In genomic region chr9:132575811-132576210, GRCh38 we compare ENCODE assay signal across 1 cellular context.
TF ChIP-seq lines count a peak whose summit lies in the region.

No MANE protein-coding gene starts in this region.

TF ChIP-seq in H1, 55 proteins besides CTCF, POLR2A, EP300 and RAD21:
- TF ChIP-seq TAF7 (optimal IDR thresholded peaks at IDR 0.05; ENCODE audit: borderline replicate concordance, low read depth, low read length), result no peak
- no peak for TF ChIP-seq ATF2 (IDR thresholded peaks at IDR 0.05; ENCODE audit: low read length)
- no peak for TF ChIP-seq CHD2 (IDR thresholded peaks at IDR 0.05; ENCODE audit: low read length)
- no peak for TF ChIP-seq E2F6 (IDR thresholded peaks at IDR 0.05)
- no peak for TF ChIP-seq KDM1A (IDR thresholded peaks at IDR 0.05; ENCODE audit: borderline replicate concordance, low read length)
- no peak for TF ChIP-seq SIRT6 (IDR thresholded peaks at IDR 0.05; ENCODE audit: low read length)
- TF ChIP-seq ASH2L (IDR thresholded peaks at IDR 0.05; ENCODE audit: low read length), result no peak
- TF ChIP-seq SAP30 (IDR thresholded peaks at IDR 0.05; ENCODE audit: insufficient read depth, insufficient replicate concordance, low read length), result no peak
- TF ChIP-seq NRF1 (IDR thresholded peaks at IDR 0.05; ENCODE audit: low read depth, low read length), result no peak
- TF ChIP-seq RBBP5 (IDR thresholded peaks at IDR 0.05; ENCODE audit: borderline replicate concordance, low read depth, low read length), result no peak
- TF ChIP-seq RFX5 (IDR thresholded peaks at IDR 0.05; ENCODE audit: borderline replicate concordance, low read depth, low read length), result no peak
- no peak for TF ChIP-seq TEAD4 (IDR thresholded peaks at IDR 0.05; ENCODE audit: low read depth, low read length)
- TF ChIP-seq JUN (IDR thresholded peaks at IDR 0.05; ENCODE audit: low read depth, low read length), result no peak
- no peak for TF ChIP-seq SP4 (IDR thresholded peaks at IDR 0.05; ENCODE audit: low read length)
- no peak for TF ChIP-seq EZH2 (IDR thresholded peaks at IDR 0.05; ENCODE audit: low read depth, low read length, severe bottlenecking)
